8 cellular contexts compared by ENCODE assay signal in the genomic region with DNA sequence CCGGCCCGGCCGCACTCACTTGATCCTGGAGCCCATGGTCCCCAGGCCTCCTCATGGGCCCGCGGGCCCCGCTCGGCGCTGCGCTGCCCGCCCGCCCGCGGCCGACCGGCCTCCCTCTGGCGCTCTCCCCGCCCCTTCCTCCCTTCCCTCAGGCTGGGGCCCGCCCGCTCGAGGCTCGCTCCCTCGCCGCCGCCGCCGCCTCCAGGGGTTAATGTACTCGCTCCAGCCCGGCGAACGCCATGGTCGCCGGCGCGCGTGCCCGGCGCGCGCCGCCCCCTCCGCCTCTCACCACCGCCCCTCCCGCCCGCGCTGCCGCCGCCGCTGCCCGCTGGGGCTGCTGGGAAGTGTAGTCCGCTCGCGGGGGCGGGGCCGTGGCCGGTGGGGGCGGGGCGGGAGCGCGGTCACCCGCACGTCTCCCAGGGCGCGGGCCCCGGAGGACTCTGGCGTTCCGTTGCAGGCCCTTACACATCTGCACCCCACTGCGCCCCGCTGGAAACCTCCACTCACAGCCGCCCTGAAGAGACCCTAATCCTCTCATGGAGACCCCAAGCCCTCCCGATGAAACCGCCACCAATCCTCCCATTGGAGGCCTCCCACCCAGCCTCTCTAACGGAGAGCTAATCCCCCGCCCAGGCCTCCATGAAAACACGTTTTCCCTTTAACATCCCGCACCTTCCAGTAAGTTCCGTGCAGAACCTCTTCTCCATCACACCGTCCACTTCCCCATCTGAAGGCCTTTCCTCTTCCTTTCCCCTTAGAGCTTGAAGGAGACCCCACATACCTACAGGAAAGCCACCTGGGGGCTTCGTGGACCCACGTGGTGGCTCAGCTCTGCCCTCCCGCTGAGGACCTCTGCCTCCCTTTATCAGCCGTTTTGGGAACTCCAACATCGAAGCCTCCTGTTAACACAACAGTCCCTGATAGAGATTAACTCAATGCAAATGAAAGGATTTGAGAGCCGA. TPM values are rescaled to one million over a fixed set of nuclear protein-coding genes. Genes with fewer than 3 reads are reported as not detected.
DNase-seq lines count a peak whose midpoint lies in the region; ATAC-seq and TF ChIP-seq lines count a peak whose summit lies in the region.

DENND1A (minus strand) TSS at position 257 of the 962 bp plus-strand sequence; CDS start at position 36, 221 bp downstream.

- no peaks in the 10 kb centered on the region for H3K9me3 ChIP-seq in CD8-positive, alpha-beta T cell (ENCODE audit: low read length)

- CTCF ChIA-PET in CD8-positive, alpha-beta T cell (lab: Charles Lee), result no interaction called here

- H3K36me3 Mint-ChIP-seq in CD8-positive, alpha-beta T cell, result no peaks in the 10 kb centered on the region
- H3K36me3 Mint-ChIP-seq in mesothelial cell of epicardium, result no peaks in the 10 kb centered on the region

- intact Hi-C loops in CD8-positive, alpha-beta T cell (cut with DNase I, micrococcal nuclease), result loop anchor here (2.0 to 5.0 kb wide), 4 partner anchors 487 to 1838 kb away; partner anchors contain the start of genes GOLGA1 (in 1 of the 2), PDCL (in 1 of the 2), PSMB7 (in 1 of the 2) and TTLL11 (in 1 of the 2)

- peak; percentile 74 to 91 (median 84) for DNase-seq in CD8-positive, alpha-beta T cell
- DNase-seq in HS-27A (ENCODE audit: low read depth) (peak; percentile 33), NOMO-1 treated with DMSO at 0.1 percent for 48 hours (lab: John Stamatoyannopoulos, UW; ENCODE audit: unreplicated experiment) (peak; percentile 89), mesothelial cell of epicardium (ENCODE audit: low spot score in 2 of 2, unreplicated experiment in 2 of 2) (peak; percentile 87 to 89)
- DNase-seq in activated CD8-positive, alpha-beta memory T cell treated with anti-CD3 and anti-CD28 coated beads, Interleukin-2, amount 50 U/mL, for 1 hour (ENCODE audit: extremely low read depth), result peak; percentile 50
- DNase-seq in stimulated activated CD8-positive, alpha-beta memory T cell treated with anti-CD3 and anti-CD28 coated beads, Interleukin-15, amount 100 ng/mL, for 4 hours (ENCODE audit: low read depth in 2 of 2), result peak; percentile 74 to 80

- H3K4me1 ChIP-seq in CD8-positive, alpha-beta T cell (ENCODE audit: insufficient read depth, low read length), result peaks cover 22% of the 10 kb centered on the region

- H3K27me3 Mint-ChIP-seq in CD8-positive, alpha-beta T cell (ENCODE audit: low read depth), result no peaks in the 10 kb centered on the region
- H3K27me3 Mint-ChIP-seq in mesothelial cell of epicardium (ENCODE audit: low read depth), result peaks cover 15% of the 10 kb centered on the region

- in situ Hi-C loops in endometrial microvascular endothelial cells (cut with HindIII; ENCODE audit: inconsistent ontology term, low pct_unique_long_range_greater_than_20kb, low sequenced_read_pairs), result no loop called here

- H3K27me3 ChIP-seq in CD8-positive, alpha-beta T cell (ENCODE audit: insufficient read depth, low read length), result no peaks in the 10 kb centered on the region

- POLR2A ChIA-PET in CD8-positive, alpha-beta T cell (lab: Charles Lee), result no interaction called here

- peak within 1 kb of the TSS; percentile 90 for H3K4me3 Mint-ChIP-seq in CD8-positive, alpha-beta T cell
- H3K4me3 Mint-ChIP-seq in mesothelial cell of epicardium, result peak within 1 kb of the TSS; percentile 76

- peak within 1 kb of the TSS; percentile 75 for H3K27ac Mint-ChIP-seq in CD8-positive, alpha-beta T cell
- peak within 1 kb of the TSS; percentile 48 for H3K27ac Mint-ChIP-seq in mesothelial cell of epicardium

- peak within 1 kb of the TSS; percentile 58 for H3K4me3 ChIP-seq in CD8-positive, alpha-beta T cell (ENCODE audit: low read depth, low read length)

- H3K9me3 Mint-ChIP-seq in CD8-positive, alpha-beta T cell, result no peaks in the 10 kb centered on the region
- H3K9me3 Mint-ChIP-seq in mesothelial cell of epicardium, result no peaks in the 10 kb centered on the region

- no peak within 1 kb of the TSS for H3K27ac ChIP-seq in CD8-positive, alpha-beta T cell (ENCODE audit: low read depth, low read length)

- H3K36me3 ChIP-seq in CD8-positive, alpha-beta T cell (ENCODE audit: insufficient read depth, low read length), result no peaks in the 10 kb centered on the region

- peak; percentile 94 for ATAC-seq in CD8-positive, alpha-beta T cell
- ATAC-seq in GM19467 (IDR thresholded peaks at IDR 0.05; ENCODE audit: unreplicated experiment), result peak; percentile 63

- TF ChIP-seq CTCF in CD8-positive, alpha-beta T cell (IDR thresholded peaks at IDR 0.05), result no peak
- no peak for TF ChIP-seq CTCF in mesothelial cell of epicardium (IDR thresholded peaks at IDR 0.05; ENCODE audit: unreplicated experiment)

- peaks cover 42% of the 10 kb centered on the region for H3K4me1 Mint-ChIP-seq in CD8-positive, alpha-beta T cell (ENCODE audit: low read depth)
- H3K4me1 Mint-ChIP-seq in mesothelial cell of epicardium, result peaks cover 38% of the 10 kb centered on the region

RNA-seq across cellular contexts. Expression of gene DENND1A, which starts in this region (rescaled TPM):
- total RNA-seq in CD8-positive, alpha-beta T cell, result 10 to 100 TPM; 17.5 to 18.7 TPM
- total RNA-seq in endometrial microvascular endothelial cells (ENCODE audit: inconsistent ontology term), result 13.6 TPM
- 23.4 to 23.9 TPM (median 23.8 TPM) in 3 replicates for total RNA-seq in mesothelial cell of epicardium

Comparison
In these comparisons a context has a peak if more than half of its experiments do, and no peak if none do; other contexts are left out.
1. DNase-seq: peak in every context shown above with its lines; median percentile 89 in NOMO-1 treated with DMSO at 0.1 percent for 48 hours; 88 in mesothelial cell of epicardium; 84 in CD8-positive, alpha-beta T cell; 77 in stimulated activated CD8-positive, alpha-beta memory T cell treated with anti-CD3 and anti-CD28 coated beads, Interleukin-15, amount 100 ng/mL, for 4 hours; 50 in activated CD8-positive, alpha-beta memory T cell treated with anti-CD3 and anti-CD28 coated beads, Interleukin-2, amount 50 U/mL, for 1 hour; 33 in HS-27A.